ENCODE assay signal across 1 cellular context in genomic region chr7:146106319-146106718, GRCh38.
TF ChIP-seq lines count a peak whose summit lies in the region.

No MANE protein-coding gene starts in this region.

TF ChIP-seq in GM12878, 131 proteins besides CTCF, POLR2A, EP300 and RAD21 (continued from another document):
- no peak for TF ChIP-seq HCFC1 (IDR thresholded peaks at IDR 0.05; ENCODE audit: low read length)
- no peak for TF ChIP-seq E2F4 (IDR thresholded peaks at IDR 0.05; ENCODE audit: low read depth, low read length)
- TF ChIP-seq RBBP5 (conservative IDR thresholded peaks at IDR 0.05), result no peak
- TF ChIP-seq EED (IDR thresholded peaks at IDR 0.05; ENCODE audit: low read depth), result no peak
- no peak for TF ChIP-seq RUNX3 (IDR thresholded peaks at IDR 0.05; ENCODE audit: low read length)
- no peak for TF ChIP-seq E2F8 (IDR thresholded peaks at IDR 0.05; ENCODE audit: low read depth, partially characterized antibody)
- TF ChIP-seq YBX1 (IDR thresholded peaks at IDR 0.05), result no peak
- no peak for TF ChIP-seq SMAD5 (IDR thresholded peaks at IDR 0.05; ENCODE audit: low read depth)
